Comparison of ENCODE assay signal across 8 cellular contexts in the genomic region with DNA sequence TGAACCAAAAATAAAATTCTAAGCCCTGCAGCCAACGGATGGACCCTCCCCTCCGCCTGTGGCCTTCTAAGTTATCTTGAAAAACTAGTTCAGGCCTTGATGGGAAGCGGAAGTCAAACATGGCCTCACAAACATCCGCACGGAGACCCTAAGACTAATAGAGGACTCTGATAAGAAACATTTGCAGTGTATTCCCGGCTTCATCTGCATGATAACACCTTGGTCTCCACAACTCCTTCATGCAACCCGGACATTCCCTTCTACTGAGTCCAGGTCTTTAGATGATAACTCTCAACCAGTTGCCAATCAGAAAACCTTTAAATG. TPM values are rescaled to one million over a fixed set of nuclear protein-coding genes. Genes with fewer than 3 reads are reported as not detected.
DNase-seq lines count a peak whose midpoint lies in the region; ATAC-seq and TF ChIP-seq lines count a peak whose summit lies in the region.

No MANE protein-coding gene starts in this region.

- no peaks in the 10 kb centered on the region for H3K9me3 Mint-ChIP-seq in CD14-positive monocyte

- no peaks in the 10 kb centered on the region for H3K27me3 ChIP-seq in gastrocnemius medialis

- no peaks in the 10 kb centered on the region for H3K36me3 ChIP-seq in gastrocnemius medialis

- H3K4me3 ChIP-seq in fibroblast of villous mesenchyme (ENCODE audit: low read depth, low read length) (peak overlapping the region; percentile 55), gastrocnemius medialis (peak overlapping the region; percentile 54 to 81 (median 62))

- H3K4me1 ChIP-seq in gastrocnemius medialis = peaks cover 0 to 4% of the 10 kb centered on the region in 2 donors

- DNase-seq in CD14-positive monocyte (ENCODE audit: low spot score) = no peak
- no peak for DNase-seq in T-helper 17 cell
- no peak for DNase-seq in fibroblast of villous mesenchyme (ENCODE audit: low read depth)
- no peak for DNase-seq in gastrocnemius medialis
- DNase-seq in cerebellum (ENCODE audit: low spot score) = no peak
- no peak for DNase-seq in activated CD4-positive, CD25-positive, alpha-beta regulatory T cell treated with anti-CD3 and anti-CD28 coated beads, Interleukin-2, amount 50 U/mL, for 72 hours
- DNase-seq in NCI-H2107 treated with DMSO at 0.1 percent for 48 hours (lab: John Stamatoyannopoulos, UW; ENCODE audit: unreplicated experiment) = no peak

- TF ChIP-seq POLR2A in gastrocnemius medialis (IDR thresholded peaks at IDR 0.05) = no peak

- peak overlapping the region; percentile 73 to 82 for H3K4me3 Mint-ChIP-seq in CD14-positive monocyte
- peak overlapping the region; percentile 91 for H3K4me3 Mint-ChIP-seq in T-helper 17 cell

- H3K27me3 Mint-ChIP-seq in CD14-positive monocyte (ENCODE audit: low read depth in 3 of 3) (peaks cover 0 to 2% (median 1%) of the 10 kb centered on the region in 3 donors), T-helper 17 cell (no peaks in the 10 kb centered on the region)

- peaks cover 47% of the 10 kb centered on the region for H3K4me1 Mint-ChIP-seq in CD14-positive monocyte
- H3K4me1 Mint-ChIP-seq in T-helper 17 cell = peaks cover 34% of the 10 kb centered on the region

- peak overlapping the region; percentile 97 to 99 (median 98) for H3K27ac Mint-ChIP-seq in CD14-positive monocyte
- H3K27ac Mint-ChIP-seq in T-helper 17 cell = peak overlapping the region; percentile 11

- intact Hi-C loops in CD14-positive monocyte (cut with micrococcal nuclease) (loop anchor here (2.0 to 10.0 kb wide), 5 partner anchors 29 to 310 kb away; no protein-coding TSS in a partner anchor), gastrocnemius medialis (cut with DNase I; ENCODE audit: low total_unique reads) (loop anchor here (5.0 kb wide), 1 partner anchor 510 kb away; a partner anchor contains a TSS)

- no peaks in the 10 kb centered on the region for H3K9me3 ChIP-seq in T-helper 17 cell (ENCODE audit: control insufficient read depth, low read length, poor library complexity, severe bottlenecking)
- no peaks in the 10 kb centered on the region for H3K9me3 ChIP-seq in gastrocnemius medialis

- in situ Hi-C loops in gastrocnemius medialis (cut with MboI; ENCODE audit: low sequenced_read_pairs in 4 of 4) = no loop called here

- no peak for TF ChIP-seq CTCF in CD14-positive monocyte (IDR thresholded peaks at IDR 0.05)
- TF ChIP-seq CTCF in fibroblast of villous mesenchyme (IDR thresholded peaks at IDR 0.05; ENCODE audit: insufficient read depth, low read depth, low read length) = no peak
- no peak for TF ChIP-seq CTCF in gastrocnemius medialis (IDR thresholded peaks at IDR 0.05 in 4 of 5, conservative IDR thresholded peaks at IDR 0.05 in 1 of 5)

- H3K27ac ChIP-seq in gastrocnemius medialis = peak overlapping the region; percentile 73 to 89 (median 80)

- ATAC-seq in GM21723 (IDR thresholded peaks at IDR 0.05; ENCODE audit: unreplicated experiment) = peak; percentile 6
- no peak for ATAC-seq in T-helper 17 cell
- ATAC-seq in gastrocnemius medialis = no peak

- H3K36me3 Mint-ChIP-seq in CD14-positive monocyte = peaks cover 10 to 20% of the 10 kb centered on the region in 2 donors
- H3K36me3 Mint-ChIP-seq in T-helper 17 cell (ENCODE audit: low read depth) = no peaks in the 10 kb centered on the region

RNA-seq across cellular contexts. Expression of a gene that starts 0.8 kb away (rescaled TPM):
- 10 to 100 TPM; 60.9 to 69.0 TPM for polyA plus RNA-seq in CD14-positive monocyte
- 10 to 100 TPM; 40.1 to 54.5 TPM for total RNA-seq in T-helper 17 cell
- total RNA-seq in fibroblast of villous mesenchyme = 43.2 TPM in 2 replicates
- total RNA-seq in gastrocnemius medialis = 10 to 100 TPM in 1 of 4 donors, 1 to 10 TPM in 3; 2.4 to 11.7 (median 3.6) TPM
- total RNA-seq in cerebellum = 17.4 TPM
